ENCODE assay signal across 9 cellular contexts in genomic region chr20:36606171-36607116, GRCh38. TPM values are rescaled to one million over a fixed set of nuclear protein-coding genes. Genes with fewer than 3 reads are reported as not detected.
DNase-seq lines count a peak whose midpoint lies in the region; ATAC-seq and TF ChIP-seq lines count a peak whose summit lies in the region.
"Had no signal": no experiment of that assay in that cellular context is flagged by ENCODE, and none has a peak within 500 bp of the region (broad histone marks: within the 10 kb centered on the region; RNA-seq: fewer than 3 reads in every experiment).

No MANE protein-coding gene starts in this region.

- no peaks in the 10 kb centered on the region for H3K27me3 ChIP-seq in heart left ventricle
- H3K27me3 ChIP-seq in SJCRH30, result no peaks in the 10 kb centered on the region
- H3K27me3 ChIP-seq in effector memory CD4-positive, alpha-beta T cell (replicated peaks; ENCODE audit: control insufficient read depth, insufficient read depth, low read length, poor library complexity, severe bottlenecking), result no peaks in the 10 kb centered on the region

- WGBS in heart left ventricle, 4 donors, result 2 to 5% (median 3%) methylated on average over 29 of the region's 29 CpGs

- intact Hi-C loops in heart left ventricle (cut with DNase I) (loop anchor here in 4 of 10 donors (5.0 to 10.0 kb wide), 6 partner anchors 34 to 402 kb away; partner anchors contain the start of genes DSN1 (in 1 of the 4), NDRG3 (in 1 of the 4) and TGIF2 (in 1 of the 4)), cardiac septum (cut with DNase I) (loop anchor here (5.0 to 10.0 kb wide), 2 partner anchors 258 to 281 kb away; a partner anchor contains a TSS), natural killer cell (cut with micrococcal nuclease) (no loop called here)

- H3K36me3 Mint-ChIP-seq in natural killer cell, result no peaks in the 10 kb centered on the region

- DNase-seq in heart left ventricle (no peak), cardiac septum (ENCODE audit: low spot score) (no peak), SJCRH30 (no peak), natural killer cell (no peak), G401 (ENCODE audit: low spot score) (no peak), NCI-H1436 (lab: John Stamatoyannopoulos, UW) (no peak)
- no peak for DNase-seq in effector memory CD4-positive, alpha-beta T cell

- no peak for TF ChIP-seq POLR2A in heart left ventricle (IDR thresholded peaks at IDR 0.05)

- H3K27ac ChIP-seq in heart left ventricle (peak overlapping the region in 11 of 12 donors; percentile 81 to 96 (median 88)), SJCRH30 (peak overlapping the region; percentile 39)
- peak overlapping the region; percentile 92 for H3K27ac ChIP-seq in effector memory CD4-positive, alpha-beta T cell (ENCODE audit: insufficient read depth, low read length, poor library complexity, severe bottlenecking)

- peak overlapping the region; percentile 99 for H3K27ac Mint-ChIP-seq in natural killer cell

- peaks cover 0 to 40% (median 36%) of the 10 kb centered on the region in 9 donors for H3K36me3 ChIP-seq in heart left ventricle
- H3K36me3 ChIP-seq in SJCRH30, result peaks cover 32% of the 10 kb centered on the region
- H3K36me3 ChIP-seq in effector memory CD4-positive, alpha-beta T cell (ENCODE audit: control insufficient read depth, insufficient read depth, low read length), result peaks cover 34% of the 10 kb centered on the region

- H3K9me3 Mint-ChIP-seq in natural killer cell, result no peaks in the 10 kb centered on the region

- H3K4me3 Mint-ChIP-seq in natural killer cell, result peak overlapping the region; percentile 98

- H3K27me3 Mint-ChIP-seq in natural killer cell (ENCODE audit: low read depth in 2 of 2), result no peaks in the 10 kb centered on the region

- ATAC-seq in heart left ventricle (no peak), natural killer cell (no peak), HG03097 (IDR thresholded peaks at IDR 0.05; ENCODE audit: low FRiP score, unreplicated experiment) (no peak)

- in situ Hi-C loops in G401 (cut with HindIII; ENCODE audit: low sequenced_read_pairs), result no loop called here

- TF ChIP-seq CTCF in heart left ventricle (IDR thresholded peaks at IDR 0.05), result no peak
- TF ChIP-seq CTCF in natural killer cell (IDR thresholded peaks at IDR 0.05), result no peak

- H3K9me3 ChIP-seq in heart left ventricle (no peaks in the 10 kb centered on the region), SJCRH30 (replicated peaks) (no peaks in the 10 kb centered on the region)
- no peaks in the 10 kb centered on the region for H3K9me3 ChIP-seq in effector memory CD4-positive, alpha-beta T cell (ENCODE audit: control insufficient read depth, low read length)

- peak overlapping the region; percentile 78 to 99 (median 93) for H3K4me3 ChIP-seq in heart left ventricle
- H3K4me3 ChIP-seq in SJCRH30, result peak overlapping the region; percentile 91
- H3K4me3 ChIP-seq in effector memory CD4-positive, alpha-beta T cell (ENCODE audit: insufficient read depth, low read depth, low read length, poor library complexity, severe bottlenecking), result peak overlapping the region; percentile 92

- peaks cover 29 to 38% of the 10 kb centered on the region in 2 donors for H3K4me1 Mint-ChIP-seq in natural killer cell

- H3K4me1 ChIP-seq in heart left ventricle (peaks cover 4 to 26% (median 20%) of the 10 kb centered on the region in 12 donors), SJCRH30 (peaks cover 5% of the 10 kb centered on the region)
- peaks cover 14% of the 10 kb centered on the region for H3K4me1 ChIP-seq in effector memory CD4-positive, alpha-beta T cell (ENCODE audit: control insufficient read depth, insufficient read depth, low read length, poor library complexity, severe bottlenecking)

RNA-seq across cellular contexts. Expression of gene RAB5IF, which starts 0.9 kb away (rescaled TPM):
- total RNA-seq in heart left ventricle (10 to 100 TPM; 35.5 to 87.7 (median 63.1) TPM), cardiac septum (50.2 TPM), natural killer cell (100 to 1,000 TPM; 158 to 265 (median 247) TPM)
- 100 to 1,000 TPM in 1 of 2 donors, 10 to 100 TPM in 1; 58.1 to 101 TPM for polyA plus RNA-seq in heart left ventricle
- 125 and 131 TPM in 2 replicates for total RNA-seq in SJCRH30 (2014; rRNA removed; shearing (Covaris generic))
- total RNA-seq in G401 (2014; rRNA removed; shearing (Covaris generic)), result 162 and 192 TPM in 2 replicates

RNA-seq across cellular contexts. Expression of gene TGIF2, which starts 33.0 kb away (rescaled TPM):
- total RNA-seq in heart left ventricle (10 to 100 TPM in 3 of 9 donors, 1 to 10 TPM in 6; 4.5 to 14.9 (median 8.2) TPM), cardiac septum (6.1 TPM), natural killer cell (10 to 100 TPM; 19.9 to 28.5 (median 25.9) TPM)
- polyA plus RNA-seq in heart left ventricle, result 1 to 10 TPM; 2.1 to 5.4 TPM
- 71.1 and 75.5 TPM in 2 replicates for total RNA-seq in SJCRH30 (2014; rRNA removed; shearing (Covaris generic))
- 17.0 and 17.2 TPM in 2 replicates for total RNA-seq in G401 (2014; rRNA removed; shearing (Covaris generic))

RNA-seq across cellular contexts. Expression of gene SLA2, which starts 39.6 kb away (rescaled TPM):
- total RNA-seq in heart left ventricle, result 1 to 10 TPM in 2 of 9 donors, under 1 TPM in 7; 0.14 to 3.0 (median 0.38) TPM
- under 1 TPM; 0.14 to 0.30 TPM for polyA plus RNA-seq in heart left ventricle
- 0.27 TPM for total RNA-seq in cardiac septum
- total RNA-seq in SJCRH30 (2014; rRNA removed; shearing (Covaris generic)), result 0.06 TPM in 1 of 2 replicates, not detected in the other
- total RNA-seq in natural killer cell, result 100 to 1,000 TPM in 1 of 3 donors, 10 to 100 TPM in 2; 77.0 to 116 (median 90.3) TPM
- total RNA-seq in G401 (2014; rRNA removed; shearing (Covaris generic)), result 0.10 TPM in 1 of 2 replicates, not detected in the other
- total RNA-seq: myocyte had no signal

Comparison
In these comparisons a context has a peak if more than half of its experiments do, and no peak if none do; other contexts are left out.
1. H3K27ac ChIP-seq: peak in every context shown above with its lines; median percentile 92 in effector memory CD4-positive, alpha-beta T cell; 88 in heart left ventricle; 39 in SJCRH30.
2. RNA of gene SLA2, which starts 39.6 kb away (total RNA-seq): 77.0 to 116 TPM in natural killer cell; 0.14 to 3.0 TPM in heart left ventricle, 0.27 TPM in cardiac septum (single experiment), 0.10 TPM in G401 and 0.06 TPM in SJCRH30; every median in the first group is over 10 times any median in the second.
3. Peak in every context shown above with its lines, with median percentiles within 50 percentile points of each other: H3K4me3 ChIP-seq.